33 cellular contexts compared by ENCODE assay signal in the genomic region with DNA sequence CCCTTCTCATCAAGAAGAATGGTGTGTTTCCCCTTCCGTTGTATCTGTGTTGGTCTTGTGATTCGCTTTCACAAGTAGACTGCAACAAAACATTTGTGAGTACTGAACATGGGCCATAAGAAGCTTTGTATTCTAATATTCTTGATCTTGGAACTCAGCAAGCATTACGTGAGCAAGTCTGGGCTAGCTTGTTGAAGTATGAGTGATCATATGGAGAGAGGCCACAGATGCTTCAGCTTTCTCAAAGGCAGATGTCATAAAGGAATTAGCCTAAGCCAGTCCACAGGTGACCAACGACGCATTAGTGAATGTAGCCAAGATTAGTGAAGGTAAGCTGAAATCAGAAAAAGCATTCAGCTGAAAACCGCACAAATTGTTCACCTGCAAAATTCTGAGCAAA.
DNase-seq lines count a peak whose midpoint lies in the region; ATAC-seq and TF ChIP-seq lines count a peak whose summit lies in the region.
"Had no signal": no experiment of that assay in that cellular context is flagged by ENCODE, and none has a peak within 500 bp of the region (broad histone marks: within the 10 kb centered on the region; RNA-seq: fewer than 3 reads in every experiment).

No MANE protein-coding gene starts in this region.

- no peak overlapping the region for H3K4me3 Mint-ChIP-seq in activated CD4-positive, alpha-beta T cell treated with anti-CD3 and anti-CD28 coated beads for 36 hours
- H3K4me3 Mint-ChIP-seq: activated naive CD8-positive, alpha-beta T cell treated with anti-CD3 and anti-CD28 coated beads, Interleukin-2, amount 10 ng/mL, durations not matched to agents 7 days and 5 days; activated T-cell treated with anti-CD3 and anti-CD28 coated beads, Interleukin-2, amount 50 U/mL, for 4 hours; effector memory CD8-positive, alpha-beta T cell; natural killer cell treated with Interleukin-12 subunit alpha and Interleukin-12 subunit beta and Interleukin-15 and Interleukin-18, amount 100 ng/mL, for 72 hours; WTC11 had no signal

- H4K91ac ChIP-seq in neuronal stem cell (ENCODE audit: low read depth, low read length, poor library complexity) = no peak overlapping the region

- H3K79me1 ChIP-seq in neuronal stem cell (ENCODE audit: low read depth, low read length) = no peaks in the 10 kb centered on the region

- H3K4me1 ChIP-seq in neuronal stem cell (ENCODE audit: control insufficient read depth in 2 of 2, insufficient read depth in 1 of 2, low read depth in 1 of 2, low read length in 2 of 2) = no peaks in the 10 kb centered on the region
- H3K4me1 ChIP-seq: gastroesophageal sphincter, transverse colon had no signal

- WGBS in neuronal stem cell (ENCODE audit: extremely low coverage in 2 of 2, insufficient read length in 2 of 2, insufficient replicate concordance in 1 of 2), 2 donors = no CpG with 5 or more reads among the region's 6 CpGs

- no peak overlapping the region for H3K9ac ChIP-seq in neuronal stem cell (ENCODE audit: low read depth, low read length, poor library complexity)

- H3K27me3 ChIP-seq in neuronal stem cell (ENCODE audit: control insufficient read depth in 3 of 3, insufficient read depth in 3 of 3, low read depth in 1 of 3, low read length in 3 of 3) = no peaks in the 10 kb centered on the region
- H3K27me3 ChIP-seq: gastroesophageal sphincter, hepatocyte, transverse colon had no signal

- H3K23ac ChIP-seq in neuronal stem cell (ENCODE audit: low read depth, low read length, poor library complexity) = no peak overlapping the region

- H2BK120ac ChIP-seq in neuronal stem cell (ENCODE audit: low read depth, low read length) = no peak overlapping the region

- no peak overlapping the region for H3K14ac ChIP-seq in neuronal stem cell (ENCODE audit: low read length)

- POLR2A ChIA-PET in activated CD4-positive, alpha-beta T cell treated with anti-CD3 and anti-CD28 coated beads for 36 hours (lab: Charles Lee) = no interaction called here

- no peak overlapping the region for H3K27ac Mint-ChIP-seq in activated CD4-positive, alpha-beta T cell treated with anti-CD3 and anti-CD28 coated beads for 36 hours
- H3K27ac Mint-ChIP-seq: activated naive CD8-positive, alpha-beta T cell treated with anti-CD3 and anti-CD28 coated beads, Interleukin-2, amount 10 ng/mL, durations not matched to agents 7 days and 5 days; effector memory CD8-positive, alpha-beta T cell; natural killer cell treated with Interleukin-12 subunit alpha and Interleukin-12 subunit beta and Interleukin-15 and Interleukin-18, amount 100 ng/mL, for 72 hours; WTC11 had no signal

- no peak overlapping the region for H2BK15ac ChIP-seq in neuronal stem cell (ENCODE audit: low read length)

- no peak overlapping the region for H4K8ac ChIP-seq in neuronal stem cell (ENCODE audit: low read depth, low read length)

- no peak overlapping the region for H2BK12ac ChIP-seq in neuronal stem cell (ENCODE audit: low read length)

- H3K4me3 ChIP-seq in epithelial cell of esophagus (ENCODE audit: low read length) (no peak overlapping the region), neuronal stem cell (ENCODE audit: low read length in 2 of 2) (no peak overlapping the region)
- H3K4me3 ChIP-seq: coronary artery, gastroesophageal sphincter, hepatocyte, lung, transverse colon had no signal

- no peak overlapping the region for H3K4ac ChIP-seq in neuronal stem cell (ENCODE audit: low read length)

- no peaks in the 10 kb centered on the region for H3K4me1 Mint-ChIP-seq in activated CD4-positive, alpha-beta T cell treated with anti-CD3 and anti-CD28 coated beads for 36 hours
- H3K4me1 Mint-ChIP-seq: activated naive CD8-positive, alpha-beta T cell treated with anti-CD3 and anti-CD28 coated beads, Interleukin-2, amount 10 ng/mL, durations not matched to agents 7 days and 5 days had no signal

- peak overlapping the region; percentile 54 for H2AFZ ChIP-seq in neuronal stem cell (ENCODE audit: low read length)
- H2AFZ ChIP-seq: hepatocyte had no signal

- DNase-seq in LHCN-M2 (ENCODE audit: low read depth) (peak; percentile 15), NCI-H82 (lab: John Stamatoyannopoulos, UW) (peak; percentile 80), epithelial cell of esophagus (ENCODE audit: low read depth) (peak; percentile 73), neuronal stem cell (ENCODE audit: low spot score) (no peak), UCSD-AML1 (lab: John Stamatoyannopoulos, UW; ENCODE audit: unreplicated experiment) (no peak)
- DNase-seq in activated CD4-positive, alpha-beta T cell treated with anti-CD3 and anti-CD28 coated beads for 36 hours = no peak
- DNase-seq: activated CD4-positive, alpha-beta T cell treated with anti-CD3 and anti-CD28 coated beads, Interleukin-2, amount 50 U/mL, for 1 hour; activated gamma-delta T cell; activated naive CD8-positive, alpha-beta T cell treated with anti-CD3 and anti-CD28 coated beads, Interleukin-2, amount 10 ng/mL, durations not matched to agents 7 days and 5 days; activated T-cell treated with anti-CD3 and anti-CD28 coated beads, Interleukin-2, amount 50 U/mL, for 4 hours; aorta; C1 segment of cervical spinal cord; caudate nucleus; DND-41; effector memory CD8-positive, alpha-beta T cell; GF-D8; left cardiac atrium; NCI-H1092; NCI-H1694; NCI-H526 treated with DMSO at 0.1 percent for 48 hours; stimulated activated CD4-positive, alpha-beta T cell treated with anti-CD3 and anti-CD28 coated beads, Interleukin-15, amount 100 ng/mL, for 24 hours; stimulated activated CD4-positive, alpha-beta T cell treated with anti-CD3 and anti-CD28 coated beads, Interleukin-4, amount 100 ng/mL, for 4 hours; SW 1271; T-helper 9 cell; transverse colon had no signal

- H3K27me3 Mint-ChIP-seq in activated CD4-positive, alpha-beta T cell treated with anti-CD3 and anti-CD28 coated beads for 36 hours = no peaks in the 10 kb centered on the region
- H3K27me3 Mint-ChIP-seq: activated naive CD8-positive, alpha-beta T cell treated with anti-CD3 and anti-CD28 coated beads, Interleukin-2, amount 10 ng/mL, durations not matched to agents 7 days and 5 days; effector memory CD8-positive, alpha-beta T cell; natural killer cell treated with Interleukin-12 subunit alpha and Interleukin-12 subunit beta and Interleukin-15 and Interleukin-18, amount 100 ng/mL, for 72 hours had no signal

- no peak for ATAC-seq in HG03565 (IDR thresholded peaks at IDR 0.05; ENCODE audit: unreplicated experiment)
- no peak for ATAC-seq in activated CD4-positive, alpha-beta T cell treated with anti-CD3 and anti-CD28 coated beads for 36 hours
- ATAC-seq: activated T-cell treated with anti-CD3 and anti-CD28 coated beads, Interleukin-2, amount 50 U/mL, for 4 hours; effector memory CD8-positive, alpha-beta T cell; esophagus mucosa; gastroesophageal sphincter; left cardiac atrium; natural killer cell treated with Interleukin-12 subunit alpha and Interleukin-12 subunit beta and Interleukin-15 and Interleukin-18, amount 100 ng/mL, for 72 hours had no signal

- H3K4me2 ChIP-seq in neuronal stem cell (ENCODE audit: insufficient read depth, low read length, poor library complexity, severe bottlenecking) = no peak overlapping the region
- H3K4me2 ChIP-seq: hepatocyte had no signal

- H2AK5ac ChIP-seq in neuronal stem cell (ENCODE audit: low read depth, low read length) = no peak overlapping the region

- no peaks in the 10 kb centered on the region for H3K36me3 Mint-ChIP-seq in activated CD4-positive, alpha-beta T cell treated with anti-CD3 and anti-CD28 coated beads for 36 hours (ENCODE audit: low read depth)
- H3K36me3 Mint-ChIP-seq: activated naive CD8-positive, alpha-beta T cell treated with anti-CD3 and anti-CD28 coated beads, Interleukin-2, amount 10 ng/mL, durations not matched to agents 7 days and 5 days; natural killer cell treated with Interleukin-12 subunit alpha and Interleukin-12 subunit beta and Interleukin-15 and Interleukin-18, amount 100 ng/mL, for 72 hours; WTC11 had no signal

- no peak overlapping the region for H3K18ac ChIP-seq in neuronal stem cell (ENCODE audit: low read length)

- no peaks in the 10 kb centered on the region for H3K9me3 Mint-ChIP-seq in activated CD4-positive, alpha-beta T cell treated with anti-CD3 and anti-CD28 coated beads for 36 hours (ENCODE audit: low read depth)
- H3K9me3 Mint-ChIP-seq: activated naive CD8-positive, alpha-beta T cell treated with anti-CD3 and anti-CD28 coated beads, Interleukin-2, amount 10 ng/mL, durations not matched to agents 7 days and 5 days; WTC11 had no signal

- H2BK5ac ChIP-seq in neuronal stem cell (ENCODE audit: low read length) = no peak overlapping the region

- TF ChIP-seq CTCF in epithelial cell of esophagus (IDR thresholded peaks at IDR 0.05; ENCODE audit: insufficient read depth, low read depth, low read length, missing control alignments) = no peak

- CTCF ChIA-PET in activated CD4-positive, alpha-beta T cell treated with anti-CD3 and anti-CD28 coated beads for 36 hours (lab: Charles Lee) = no interaction called here

- H3K27ac ChIP-seq in neuronal stem cell (replicated peaks; ENCODE audit: low read length) = no peak overlapping the region
- H3K27ac ChIP-seq: coronary artery, gastroesophageal sphincter, hepatocyte, transverse colon had no signal

- no peaks in the 10 kb centered on the region for H3K36me3 ChIP-seq in neuronal stem cell (replicated peaks in 1 of 2; ENCODE audit: control insufficient read depth in 2 of 2, insufficient read depth in 2 of 2, low read length in 2 of 2)
- H3K36me3 ChIP-seq: gastroesophageal sphincter, transverse colon had no signal

- no peaks in the 10 kb centered on the region for H3K9me3 ChIP-seq in neuronal stem cell (replicated peaks in 1 of 2; ENCODE audit: control insufficient read depth in 2 of 2, insufficient read depth in 1 of 2, low read depth in 1 of 2, low read length in 2 of 2)
- H3K9me3 ChIP-seq: gastroesophageal sphincter, transverse colon had no signal

- intact Hi-C loops in activated CD4-positive, alpha-beta T cell treated with anti-CD3 and anti-CD28 coated beads for 36 hours (cut with DNase I, micrococcal nuclease) = no loop called here

Comparison
In these comparisons a context has a peak if more than half of its experiments do, and no peak if none do; other contexts are left out.
1. DNase-seq: peak in LHCN-M2 (single experiment), NCI-H82 (single experiment) and epithelial cell of esophagus (single experiment); none in neuronal stem cell (single experiment), activated CD4-positive, alpha-beta T cell treated with anti-CD3 and anti-CD28 coated beads for 36 hours (single experiment) and UCSD-AML1 (single experiment).